In genomic region chr17:61650749-61651148, GRCh38 we compare ENCODE assay signal across 10 cellular contexts.
"Had no signal": no experiment of that assay in that cellular context is flagged by ENCODE, and none has a peak within 500 bp of the region (broad histone marks: within the 10 kb centered on the region; RNA-seq: fewer than 3 reads in every experiment).

No MANE protein-coding gene starts in this region.

- FAIRE-seq: H1, H54 had no signal

- ATAC-seq: GM23338, HCT116 had no signal

- H3K4me1 Mint-ChIP-seq: H9 had no signal

- H3K4me3 Mint-ChIP-seq: GM23338, H9, HFFc6 had no signal

- DNase-seq: GM23248, GOT3, H7, H9, HCEC 1CT, HFFc6 had no signal

- H3K27ac Mint-ChIP-seq: GM23338, H9, HFFc6 had no signal
